Comparison of ENCODE assay signal across 8 cellular contexts in the genomic region with DNA sequence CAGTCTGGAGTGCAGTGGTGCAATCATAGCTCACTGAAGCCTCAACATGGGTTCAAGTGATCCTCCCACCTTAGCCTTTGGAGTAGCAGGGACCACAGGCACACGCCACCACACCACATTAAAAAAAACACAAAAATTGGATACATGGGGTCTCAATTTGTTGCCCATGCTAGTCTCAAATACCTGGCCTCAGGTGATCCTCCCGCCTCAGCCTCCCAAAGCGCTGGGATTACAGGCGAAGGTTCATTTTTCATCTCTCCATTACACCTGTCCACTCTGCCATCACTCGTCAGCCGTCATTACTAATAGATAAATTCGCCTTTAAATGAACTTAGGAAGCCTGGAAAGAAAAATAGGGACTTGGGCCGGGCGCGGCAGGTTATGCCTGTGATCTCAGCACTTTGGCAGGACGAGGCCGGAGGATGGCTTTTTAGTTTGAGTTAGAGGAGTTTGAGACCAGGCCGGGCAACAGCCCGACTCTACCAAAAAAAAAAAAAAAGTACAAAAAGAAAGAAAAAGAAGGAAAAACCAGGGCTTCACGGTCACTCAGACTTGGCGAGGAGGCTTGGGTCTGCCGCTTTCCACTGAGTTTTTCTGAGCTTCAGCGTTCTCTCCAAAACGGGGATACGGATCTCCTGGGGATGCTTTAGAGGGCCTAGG. TPM values are rescaled to one million over a fixed set of nuclear protein-coding genes. Genes with fewer than 3 reads are reported as not detected.
A peak's percentile ranks its signal among the peaks of the same experiment; 100 is the strongest.
DNase-seq lines count a peak whose midpoint lies in the region; ATAC-seq and TF ChIP-seq lines count a peak whose summit lies in the region.

No MANE protein-coding gene starts in this region.

- DNase-seq in SK-N-MC (ENCODE audit: low read depth, low spot score) (no peak), fibroblast of lung (ENCODE audit: low read depth in 2 of 2) (peak; percentile 32 to 38), osteoblast (ENCODE audit: insufficient read length, low spot score, missing footprints) (peak; percentile 62), HT-29 (ENCODE audit: low spot score) (no peak), A172 (ENCODE audit: low spot score) (no peak)

- ATAC-seq in GM19324 (IDR thresholded peaks at IDR 0.05; ENCODE audit: low FRiP score, unreplicated experiment) (peak; percentile 2), HG03135 (IDR thresholded peaks at IDR 0.05; ENCODE audit: unreplicated experiment) (no peak), HG02870 (IDR thresholded peaks at IDR 0.05; ENCODE audit: unreplicated experiment) (no peak)

- H3K4me1 ChIP-seq in fibroblast of lung (ENCODE audit: control insufficient read depth, extremely low read depth, insufficient read depth, low read length) (peaks cover 13% of the 10 kb centered on the region), osteoblast (ENCODE audit: insufficient read depth, low read length) (peaks cover 24% of the 10 kb centered on the region)

- H3K36me3 ChIP-seq in SK-N-MC (ENCODE audit: insufficient read depth, low read length) (peaks cover 16% of the 10 kb centered on the region), fibroblast of lung (ENCODE audit: control insufficient read depth, insufficient read depth, low read length) (peaks cover 2% of the 10 kb centered on the region), osteoblast (ENCODE audit: insufficient read depth, low read length) (peaks cover 14% of the 10 kb centered on the region)

- H3K9ac ChIP-seq in SK-N-MC (ENCODE audit: insufficient read length) (peak overlapping the region; percentile 97), fibroblast of lung (ENCODE audit: insufficient read depth, low read length) (peak overlapping the region; percentile 84)

- TF ChIP-seq CTCF in fibroblast of lung (conservative IDR thresholded peaks at IDR 0.05 in 1 of 2, IDR thresholded peaks at IDR 0.05 in 1 of 2; ENCODE audit: low read depth in 1 of 2, low read length in 2 of 2) (no peak), osteoblast (IDR thresholded peaks at IDR 0.05; ENCODE audit: extremely low read depth, low read depth, low read length) (no peak)

- H3K4me3 ChIP-seq in SK-N-MC (peak overlapping the region; percentile 95), fibroblast of lung (replicated peaks in 1 of 4; ENCODE audit: control extremely low read depth in 1 of 4, insufficient read depth in 1 of 4, low read depth in 3 of 4, low read length in 4 of 4) (peak overlapping the region; percentile 51 to 99 (median 79)), osteoblast (ENCODE audit: insufficient read depth, low read length) (peak overlapping the region; percentile 95)

- H3K27me3 ChIP-seq in fibroblast of lung (ENCODE audit: control insufficient read depth, insufficient read depth, low read length) (no peaks in the 10 kb centered on the region), osteoblast (ENCODE audit: insufficient read depth, low read length) (no peaks in the 10 kb centered on the region)

- H3K9me3 ChIP-seq in SK-N-MC (ENCODE audit: low read depth, low read length) (no peaks in the 10 kb centered on the region), fibroblast of lung (ENCODE audit: control insufficient read depth, insufficient read depth, low read depth, low read length) (no peaks in the 10 kb centered on the region), osteoblast (ENCODE audit: low read depth, low read length) (no peaks in the 10 kb centered on the region)

- peak overlapping the region; percentile 95 for H3K4me2 ChIP-seq in fibroblast of lung (ENCODE audit: extremely low read depth, insufficient read depth, low read length)
- H3K4me2 ChIP-seq in osteoblast (ENCODE audit: insufficient read depth, low read length): peak overlapping the region; percentile 88

- H3K79me2 ChIP-seq in fibroblast of lung (ENCODE audit: control insufficient read depth, insufficient read depth, low read length) (peaks cover 49% of the 10 kb centered on the region), osteoblast (ENCODE audit: insufficient read depth, low read length) (peaks cover 53% of the 10 kb centered on the region)

- no peaks in the 10 kb centered on the region for H4K20me1 ChIP-seq in fibroblast of lung (ENCODE audit: control insufficient read depth, extremely low read depth, insufficient read depth, low read length)
- peaks cover 30% of the 10 kb centered on the region for H4K20me1 ChIP-seq in osteoblast (ENCODE audit: insufficient read depth, low read length)

- no peak overlapping the region for H2AFZ ChIP-seq in fibroblast of lung (ENCODE audit: low read length)
- H2AFZ ChIP-seq in osteoblast (ENCODE audit: low read length): peak overlapping the region; percentile 87

- H3K27ac ChIP-seq in SK-N-MC (peak overlapping the region; percentile 89), fibroblast of lung (ENCODE audit: insufficient read depth, low read length) (peak overlapping the region; percentile 88), osteoblast (ENCODE audit: low read depth, low read length) (peak overlapping the region; percentile 95)

RNA-seq across cellular contexts. Expression of a gene that starts 0.7 kb away (rescaled TPM):
- total RNA-seq in fibroblast of lung (46.0 and 50.2 TPM in 2 replicates), osteoblast (71.9 and 91.2 TPM in 2 replicates)
- polyA plus RNA-seq in fibroblast of lung: 77.8 and 87.2 TPM in 2 replicates
- 98.2 and 109 TPM in 2 replicates for polyA plus RNA-seq in fibroblast of lung (2012)
- 126 and 137 TPM in 2 replicates for polyA minus RNA-seq in fibroblast of lung (ENCODE audit: low replicate concordance)
- total RNA-seq in HT-29 (2014; rRNA removed; shearing (Covaris generic)): 128 and 151 TPM in 2 replicates
- 101 and 116 TPM in 2 replicates for total RNA-seq in A172 (2014; rRNA removed; shearing (Covaris generic))

RNA-seq across cellular contexts. Expression of a gene that starts 9.0 kb away (rescaled TPM):
- total RNA-seq in fibroblast of lung (149 and 271 TPM in 2 replicates), osteoblast (44.9 and 56.0 TPM in 2 replicates)
- polyA plus RNA-seq in fibroblast of lung: 1,704 and 1,950 TPM in 2 replicates
- 3,009 and 3,161 TPM in 2 replicates for polyA plus RNA-seq in fibroblast of lung (2012)
- 1,774 and 1,797 TPM in 2 replicates for polyA minus RNA-seq in fibroblast of lung (ENCODE audit: low replicate concordance)
- 798 and 1,020 TPM in 2 replicates for total RNA-seq in HT-29 (2014; rRNA removed; shearing (Covaris generic))
- 145 and 262 TPM in 2 replicates for total RNA-seq in A172 (2014; rRNA removed; shearing (Covaris generic))

RNA-seq across cellular contexts. Expression of a gene that starts 32.3 kb away (rescaled TPM):
- total RNA-seq in fibroblast of lung: 12.1 and 13.7 TPM in 2 replicates
- 10.1 and 13.1 TPM in 2 replicates for polyA plus RNA-seq in fibroblast of lung
- polyA plus RNA-seq in fibroblast of lung (2012): 22.6 and 39.1 TPM in 2 replicates
- polyA minus RNA-seq in fibroblast of lung (ENCODE audit: low replicate concordance): 65.6 and 475 TPM in 2 replicates
- 21.4 and 21.5 TPM in 2 replicates for total RNA-seq in osteoblast
- 51.0 and 61.2 TPM in 2 replicates for total RNA-seq in HT-29 (2014; rRNA removed; shearing (Covaris generic))
- total RNA-seq in A172 (2014; rRNA removed; shearing (Covaris generic)): 11.4 and 17.3 TPM in 2 replicates

RNA-seq across cellular contexts. Expression of a gene that starts 35.9 kb away (rescaled TPM):
- 37.2 and 45.7 TPM in 2 replicates for total RNA-seq in fibroblast of lung
- polyA plus RNA-seq in fibroblast of lung: 43.5 and 71.0 TPM in 2 replicates
- 63.2 and 96.3 TPM in 2 replicates for polyA plus RNA-seq in fibroblast of lung (2012)
- polyA minus RNA-seq in fibroblast of lung (ENCODE audit: low replicate concordance): 167 and 175 TPM in 2 replicates
- total RNA-seq in osteoblast: 29.8 and 36.9 TPM in 2 replicates
- total RNA-seq in HT-29 (2014; rRNA removed; shearing (Covaris generic)): 261 and 295 TPM in 2 replicates
- total RNA-seq in A172 (2014; rRNA removed; shearing (Covaris generic)): 116 and 127 TPM in 2 replicates

RNA-seq across cellular contexts. Expression of a gene that starts 38.1 kb away (rescaled TPM):
- total RNA-seq in fibroblast of lung: 3.1 and 5.6 TPM in 2 replicates
- polyA plus RNA-seq in fibroblast of lung: 11.4 and 37.3 TPM in 2 replicates
- polyA plus RNA-seq in fibroblast of lung (2012): 50.8 and 140 TPM in 2 replicates
- polyA minus RNA-seq in fibroblast of lung (ENCODE audit: low replicate concordance): 39.7 and 43.5 TPM in 2 replicates
- total RNA-seq in osteoblast: 6.2 and 6.5 TPM in 2 replicates
- total RNA-seq in HT-29 (2014; rRNA removed; shearing (Covaris generic)): 124 and 131 TPM in 2 replicates
- 0.50 and 1.5 TPM in 2 replicates for total RNA-seq in A172 (2014; rRNA removed; shearing (Covaris generic))

Comparison
In these comparisons a context has a peak if more than half of its experiments do, and no peak if none do; other contexts are left out.
1. DNase-seq: peak in fibroblast of lung (2 of 2) and osteoblast (single experiment); none in SK-N-MC (single experiment), HT-29 (single experiment) and A172 (single experiment).
2. Peak in every context shown above with its lines, with median percentiles within 50 percentile points of each other: H3K27ac ChIP-seq and H3K4me3 ChIP-seq.